ENCODE assay signal across 22 cellular contexts in genomic region chr1:218679988-218680743, GRCh38.
DNase-seq lines count a peak whose midpoint lies in the region; ATAC-seq and TF ChIP-seq lines count a peak whose summit lies in the region.
"Had no signal": no experiment of that assay in that cellular context is flagged by ENCODE, and none has a peak within 500 bp of the region (broad histone marks: within the 10 kb centered on the region; RNA-seq: fewer than 3 reads in every experiment).

No MANE protein-coding gene starts in this region.

- H3K36me3 Mint-ChIP-seq in chondrocyte (ENCODE audit: low read depth) = no peaks in the 10 kb centered on the region
- H3K36me3 Mint-ChIP-seq: CD4-positive, alpha-beta memory T cell had no signal

- H3K4me1 ChIP-seq in foreskin keratinocyte (peaks cover 28% of the 10 kb centered on the region), testis (no peaks in the 10 kb centered on the region), right atrium auricular region (no peaks in the 10 kb centered on the region)
- H3K4me1 ChIP-seq: BLaER1, Peyer's patch had no signal

- DNase-seq in EL (peak; percentile 64), chondrocyte (ENCODE audit: low spot score) (no peak), foreskin keratinocyte (peak; percentile 97 to 98), renal cortical epithelial cell (ENCODE audit: low read depth) (peak; percentile 45), NCI-H345 treated with DMSO at 0.1 percent for 48 hours (lab: John Stamatoyannopoulos, UW; ENCODE audit: unreplicated experiment) (no peak), testis (no peak), right atrium auricular region (ENCODE audit: low spot score) (no peak)
- DNase-seq: Calu3; CD4-positive, alpha-beta memory T cell; DMS53; H9; MG63; NCI-H1092; NCI-H1436 treated with DMSO at 0.1 percent for 48 hours; NCI-H2029; NCI-H2171 treated with DMSO at 0.1 percent for 48 hours; NCI-H748 treated with DMSO at 0.1 percent for 48 hours; NK-92 treated with Interleukin-12 subunit alpha and Interleukin-12 subunit beta, amount 100 ng/mL, for 24 hours; Peyer's patch had no signal

- peak overlapping the region; percentile 63 for H3K27ac Mint-ChIP-seq in chondrocyte (ENCODE audit: unreplicated experiment)
- H3K27ac Mint-ChIP-seq: CD4-positive, alpha-beta memory T cell; H9 had no signal

- TF ChIP-seq CTCF in chondrocyte (IDR thresholded peaks at IDR 0.05) (no peak), foreskin keratinocyte (conservative IDR thresholded peaks at IDR 0.05) (no peak), testis (IDR thresholded peaks at IDR 0.05) (no peak), right atrium auricular region (IDR thresholded peaks at IDR 0.05) (no peak)

- H3K27me3 Mint-ChIP-seq in chondrocyte (ENCODE audit: low read depth) = no peaks in the 10 kb centered on the region
- H3K27me3 Mint-ChIP-seq: CD4-positive, alpha-beta memory T cell had no signal

- TF ChIP-seq POLR2A in testis (IDR thresholded peaks at IDR 0.05) = no peak

- intact Hi-C loops in testis (cut with DNase I; ENCODE audit: low total_unique reads) = no loop called here

- H3K36me3 ChIP-seq in testis (ENCODE audit: low read depth, missing control alignments) = no peaks in the 10 kb centered on the region
- no peaks in the 10 kb centered on the region for H3K36me3 ChIP-seq in right atrium auricular region
- H3K36me3 ChIP-seq: BLaER1, MG63, Peyer's patch had no signal

- WGBS in testis, 2 donors = 90 to 95% methylated on average over 4 of the region's 4 CpGs

- H3K27ac ChIP-seq in foreskin keratinocyte = no peak overlapping the region
- no peak overlapping the region for H3K27ac ChIP-seq in testis
- no peak overlapping the region for H3K27ac ChIP-seq in right atrium auricular region
- H3K27ac ChIP-seq: BLaER1, Peyer's patch had no signal

- H3K9me3 ChIP-seq in testis = no peaks in the 10 kb centered on the region
- no peaks in the 10 kb centered on the region for H3K9me3 ChIP-seq in right atrium auricular region
- H3K9me3 ChIP-seq: BLaER1, Peyer's patch had no signal

- H3K27me3 ChIP-seq in foreskin keratinocyte (no peaks in the 10 kb centered on the region), testis (no peaks in the 10 kb centered on the region), right atrium auricular region (no peaks in the 10 kb centered on the region)
- H3K27me3 ChIP-seq: BLaER1, MG63, Peyer's patch had no signal

- peaks cover 28% of the 10 kb centered on the region for H3K4me1 Mint-ChIP-seq in chondrocyte (ENCODE audit: low read depth)
- H3K4me1 Mint-ChIP-seq: CD4-positive, alpha-beta memory T cell had no signal

- H3K4me3 Mint-ChIP-seq in chondrocyte (ENCODE audit: unreplicated experiment) = no peak overlapping the region
- H3K4me3 Mint-ChIP-seq: CD4-positive, alpha-beta memory T cell; H9 had no signal

- peak; percentile 70 for ATAC-seq in foreskin keratinocyte
- no peak for ATAC-seq in GM18907 (IDR thresholded peaks at IDR 0.05; ENCODE audit: unreplicated experiment)
- ATAC-seq: Right ventricle myocardium inferior had no signal

- H3K4me3 ChIP-seq in testis (no peak overlapping the region), right atrium auricular region (no peak overlapping the region)
- H3K4me3 ChIP-seq: BLaER1, MG63, Peyer's patch had no signal

- H3K9me3 Mint-ChIP-seq in chondrocyte (ENCODE audit: low read depth) = peaks cover 3% of the 10 kb centered on the region
- H3K9me3 Mint-ChIP-seq: H9 had no signal

Comparison
In these comparisons a context has a peak if more than half of its experiments do, and no peak if none do; other contexts are left out.
1. DNase-seq: peak in EL (single experiment), foreskin keratinocyte (2 of 2) and renal cortical epithelial cell (single experiment); none in chondrocyte (single experiment), NCI-H345 treated with DMSO at 0.1 percent for 48 hours (single experiment), testis (single experiment) and right atrium auricular region (single experiment).